ENCODE assay signal across 1 cellular context in the genomic region with DNA sequence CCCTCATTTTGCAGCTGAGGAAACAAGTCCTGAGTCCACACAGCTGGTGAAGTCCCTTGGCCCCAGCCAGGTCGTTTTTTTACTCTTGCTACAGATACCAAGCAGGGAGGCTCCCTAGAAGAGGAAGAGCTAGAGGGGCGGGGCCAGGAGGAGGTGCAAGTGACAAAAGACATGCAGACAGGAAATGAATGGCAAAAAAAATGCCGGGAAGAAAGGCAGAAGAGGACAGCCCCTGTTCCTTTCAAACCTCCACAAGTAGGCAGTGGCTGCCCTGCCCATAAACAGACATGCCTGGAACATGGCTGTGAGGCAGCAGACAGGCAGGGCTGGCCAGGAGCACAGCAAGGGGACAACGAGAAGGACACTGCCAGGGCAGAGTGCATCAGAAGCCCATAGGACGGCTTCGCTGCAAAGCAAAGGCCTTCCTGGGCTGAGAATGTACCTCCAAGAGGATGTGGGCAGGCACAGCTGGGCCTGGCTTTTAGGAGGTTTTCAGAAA.
TF ChIP-seq lines count a peak whose summit lies in the region.

No MANE protein-coding gene starts in this region.

TF ChIP-seq in H1, 55 proteins besides CTCF, POLR2A, EP300 and RAD21:
- TF ChIP-seq TCF12 (IDR thresholded peaks at IDR 0.05; ENCODE audit: low read depth, low read length) (no peak), PHF8 (conservative IDR thresholded peaks at IDR 0.05; ENCODE audit: low read depth, low read length) (no peak), SIN3A (conservative IDR thresholded peaks at IDR 0.05 in 1 of 2, IDR thresholded peaks at IDR 0.05 in 1 of 2; ENCODE audit: low read depth in 1 of 2, low read length in 2 of 2) (no peak), FOSL1 (IDR thresholded peaks at IDR 0.05; ENCODE audit: insufficient read depth, low read depth, low read length) (no peak), MAFK (IDR thresholded peaks at IDR 0.05; ENCODE audit: low read depth, low read length) (no peak), KDM1A (IDR thresholded peaks at IDR 0.05; ENCODE audit: borderline replicate concordance, low read length) (no peak), BCL11A (IDR thresholded peaks at IDR 0.05; ENCODE audit: low read depth in 2 of 2, low read length in 2 of 2) (no peak), CEBPB (IDR thresholded peaks at IDR 0.05; ENCODE audit: low read depth, low read length) (no peak), SUZ12 (IDR thresholded peaks at IDR 0.05; ENCODE audit: low read length) (no peak), KDM4A (IDR thresholded peaks at IDR 0.05; ENCODE audit: low read depth, low read length, severe bottlenecking) (no peak), POU5F1 (IDR thresholded peaks at IDR 0.05; ENCODE audit: low read depth, low read length) (no peak), CHD1 (IDR thresholded peaks at IDR 0.05; ENCODE audit: low read depth, low read length) (no peak)
- TF ChIP-seq, protein P1, sequence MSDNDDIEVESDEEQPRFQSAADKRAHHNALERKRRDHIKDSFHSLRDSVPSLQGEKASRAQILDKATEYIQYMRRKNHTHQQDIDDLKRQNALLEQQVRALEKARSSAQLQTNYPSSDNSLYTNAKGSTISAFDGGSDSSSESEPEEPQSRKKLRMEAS (IDR thresholded peaks at IDR 0.05) = no peak
